In the genomic region with DNA sequence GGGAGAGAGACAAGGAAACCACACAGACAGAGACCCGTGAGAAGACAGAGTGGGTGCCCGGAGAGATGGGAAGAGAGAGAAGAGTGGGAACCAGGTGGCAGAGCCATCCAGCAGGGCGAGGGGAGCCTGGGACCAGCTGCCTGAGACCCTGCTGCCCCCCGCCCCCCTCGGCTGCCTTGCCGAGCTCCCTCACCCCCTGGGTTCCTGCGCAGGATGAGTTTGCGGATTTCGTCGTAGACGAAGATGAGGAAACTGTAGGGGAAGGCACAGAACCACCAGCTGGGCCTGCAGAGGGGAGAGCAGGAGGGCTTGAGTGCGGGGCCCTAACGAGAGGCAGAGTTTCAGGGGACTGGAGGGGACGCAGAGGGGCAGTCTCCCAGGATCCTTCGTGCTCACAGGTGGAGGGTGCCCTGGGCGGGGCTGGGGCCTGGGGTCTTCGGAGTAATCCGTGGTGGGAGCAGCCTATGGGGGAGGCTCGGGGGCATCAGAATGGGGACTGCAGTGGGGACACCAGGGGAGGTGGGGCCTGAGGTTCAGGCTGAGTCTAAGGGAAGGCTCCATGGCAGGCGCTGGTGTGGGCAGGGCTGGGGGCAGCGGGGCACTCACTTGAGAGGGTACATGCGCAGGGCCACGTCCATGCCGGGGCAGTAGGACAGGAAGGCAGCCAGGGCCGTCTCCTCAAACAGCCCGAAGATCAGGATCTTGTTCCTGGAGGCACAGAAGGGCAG, we compare ENCODE assay signal across 1 cellular context.
TF ChIP-seq lines count a peak whose summit lies in the region.

No MANE protein-coding gene starts in this region.

TF ChIP-seq in SK-N-SH treated with all-trans-retinoic acid at 6 μM for 48 hours, 23 proteins besides CTCF, POLR2A, EP300 and RAD21:
- TF ChIP-seq PPARA (CRISPR knock-in tag; IDR thresholded peaks at IDR 0.05; ENCODE audit: borderline replicate concordance): no peak
- no peak for TF ChIP-seq ZNF565 (CRISPR knock-in tag; conservative IDR thresholded peaks at IDR 0.05; ENCODE audit: low read depth)
- TF ChIP-seq GLIS3 (CRISPR knock-in tag; IDR thresholded peaks at IDR 0.05): no peak
- TF ChIP-seq ISL1 (CRISPR knock-in tag; IDR thresholded peaks at IDR 0.05): no peak
- TF ChIP-seq ZFP30 (CRISPR knock-in tag; IDR thresholded peaks at IDR 0.05): no peak
- no peak for TF ChIP-seq SNAI2 (CRISPR knock-in tag; IDR thresholded peaks at IDR 0.05)
- no peak for TF ChIP-seq ZNF70 (CRISPR knock-in tag; IDR thresholded peaks at IDR 0.05)
- TF ChIP-seq ZFP3 (CRISPR knock-in tag; IDR thresholded peaks at IDR 0.05): no peak
- TF ChIP-seq, protein P1, sequence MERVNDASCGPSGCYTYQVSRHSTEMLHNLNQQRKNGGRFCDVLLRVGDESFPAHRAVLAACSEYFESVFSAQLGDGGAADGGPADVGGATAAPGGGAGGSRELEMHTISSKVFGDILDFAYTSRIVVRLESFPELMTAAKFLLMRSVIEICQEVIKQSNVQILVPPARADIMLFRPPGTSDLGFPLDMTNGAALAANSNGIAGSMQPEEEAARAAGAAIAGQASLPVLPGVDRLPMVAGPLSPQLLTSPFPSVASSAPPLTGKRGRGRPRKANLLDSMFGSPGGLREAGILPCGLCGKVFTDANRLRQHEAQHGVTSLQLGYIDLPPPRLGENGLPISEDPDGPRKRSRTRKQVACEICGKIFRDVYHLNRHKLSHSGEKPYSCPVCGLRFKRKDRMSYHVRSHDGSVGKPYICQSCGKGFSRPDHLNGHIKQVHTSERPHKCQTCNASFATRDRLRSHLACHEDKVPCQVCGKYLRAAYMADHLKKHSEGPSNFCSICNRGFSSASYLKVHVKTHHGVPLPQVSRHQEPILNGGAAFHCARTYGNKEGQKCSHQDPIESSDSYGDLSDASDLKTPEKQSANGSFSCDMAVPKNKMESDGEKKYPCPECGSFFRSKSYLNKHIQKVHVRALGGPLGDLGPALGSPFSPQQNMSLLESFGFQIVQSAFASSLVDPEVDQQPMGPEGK (CRISPR knock-in tag; IDR thresholded peaks at IDR 0.05; ENCODE audit: borderline replicate concordance): no peak
- TF ChIP-seq, protein P2, sequence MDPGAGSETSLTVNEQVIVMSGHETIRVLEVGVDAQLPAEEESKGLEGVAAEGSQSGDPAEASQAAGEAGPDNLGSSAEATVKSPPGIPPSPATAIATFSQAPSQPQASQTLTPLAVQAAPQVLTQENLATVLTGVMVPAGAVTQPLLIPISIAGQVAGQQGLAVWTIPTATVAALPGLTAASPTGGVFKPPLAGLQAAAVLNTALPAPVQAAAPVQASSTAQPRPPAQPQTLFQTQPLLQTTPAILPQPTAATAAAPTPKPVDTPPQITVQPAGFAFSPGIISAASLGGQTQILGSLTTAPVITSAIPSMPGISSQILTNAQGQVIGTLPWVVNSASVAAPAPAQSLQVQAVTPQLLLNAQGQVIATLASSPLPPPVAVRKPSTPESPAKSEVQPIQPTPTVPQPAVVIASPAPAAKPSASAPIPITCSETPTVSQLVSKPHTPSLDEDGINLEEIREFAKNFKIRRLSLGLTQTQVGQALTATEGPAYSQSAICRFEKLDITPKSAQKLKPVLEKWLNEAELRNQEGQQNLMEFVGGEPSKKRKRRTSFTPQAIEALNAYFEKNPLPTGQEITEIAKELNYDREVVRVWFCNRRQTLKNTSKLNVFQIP (CRISPR knock-in tag; IDR thresholded peaks at IDR 0.05; ENCODE audit: borderline replicate concordance, low read depth): no peak
- TF ChIP-seq BACH2 (CRISPR knock-in tag; IDR thresholded peaks at IDR 0.05; ENCODE audit: borderline replicate concordance): no peak
- no peak for TF ChIP-seq OSR1 (CRISPR knock-in tag; IDR thresholded peaks at IDR 0.05)
- TF ChIP-seq ARNTL (CRISPR knock-in tag; IDR thresholded peaks at IDR 0.05; ENCODE audit: borderline replicate concordance, low read depth): no peak
